1 cellular context compared by ENCODE assay signal in genomic region chr1:109090415-109091195, GRCh38.
A peak's percentile ranks its signal among the peaks of the same experiment; 100 is the strongest.
TF ChIP-seq lines count a peak whose summit lies in the region.

Gene TMEM167B, plus strand, starts transcription at chr1:109090764. Its CDS starts 109 bp downstream, at chr1:109090873.

TF ChIP-seq in WTC11, 78 proteins besides CTCF, POLR2A, EP300 and RAD21 (continued from another document):
- no peak for TF ChIP-seq ZNF281 (CRISPR knock-in tag; IDR thresholded peaks at IDR 0.05)
- TF ChIP-seq, protein P1, sequence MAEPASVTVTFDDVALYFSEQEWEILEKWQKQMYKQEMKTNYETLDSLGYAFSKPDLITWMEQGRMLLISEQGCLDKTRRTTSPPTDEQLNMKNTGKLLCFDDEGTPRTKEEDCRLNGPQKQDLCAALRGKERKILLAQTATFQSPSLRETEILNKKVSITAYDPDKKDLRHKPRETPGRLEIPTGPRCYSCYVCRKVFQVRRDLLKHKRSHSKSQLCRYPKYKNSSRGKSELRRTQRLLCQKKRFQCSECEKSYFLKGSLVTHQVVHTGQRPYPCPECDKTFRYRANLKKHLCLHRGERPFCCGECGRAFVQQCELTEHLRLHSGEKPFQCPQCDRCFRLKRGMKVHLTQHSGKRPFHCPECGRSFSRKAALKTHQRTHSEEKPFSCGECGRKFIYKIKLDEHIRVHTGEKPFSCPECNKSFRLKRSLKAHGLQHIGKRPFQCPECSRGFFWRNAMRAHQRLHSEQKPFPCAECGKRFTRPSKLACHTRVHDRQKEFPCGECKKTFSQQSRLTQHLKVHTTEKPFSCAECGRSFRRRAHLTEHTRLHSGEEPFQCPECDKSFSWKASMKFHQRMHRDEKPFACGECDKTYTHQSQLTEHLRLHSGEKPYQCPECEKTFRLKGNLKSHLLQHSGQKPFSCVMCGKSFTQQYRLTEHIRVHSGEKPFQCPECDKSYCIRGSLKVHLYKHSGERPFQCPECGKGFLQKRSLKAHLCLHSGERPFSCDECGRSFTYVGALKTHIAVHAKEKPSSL (CRISPR knock-in tag; conservative IDR thresholded peaks at IDR 0.05): no peak
- peak; percentile 66; the same call in 1 of the 2 replicates for TF ChIP-seq ESRRA (CRISPR knock-in tag; IDR thresholded peaks at IDR 0.05; ENCODE audit: borderline replicate concordance)
- peak; percentile 72; the same call in 1 of the 2 replicates for TF ChIP-seq KAT7 (CRISPR knock-in tag; IDR thresholded peaks at IDR 0.05; ENCODE audit: borderline replicate concordance)
